1 cellular context compared by ENCODE assay signal in the genomic region with DNA sequence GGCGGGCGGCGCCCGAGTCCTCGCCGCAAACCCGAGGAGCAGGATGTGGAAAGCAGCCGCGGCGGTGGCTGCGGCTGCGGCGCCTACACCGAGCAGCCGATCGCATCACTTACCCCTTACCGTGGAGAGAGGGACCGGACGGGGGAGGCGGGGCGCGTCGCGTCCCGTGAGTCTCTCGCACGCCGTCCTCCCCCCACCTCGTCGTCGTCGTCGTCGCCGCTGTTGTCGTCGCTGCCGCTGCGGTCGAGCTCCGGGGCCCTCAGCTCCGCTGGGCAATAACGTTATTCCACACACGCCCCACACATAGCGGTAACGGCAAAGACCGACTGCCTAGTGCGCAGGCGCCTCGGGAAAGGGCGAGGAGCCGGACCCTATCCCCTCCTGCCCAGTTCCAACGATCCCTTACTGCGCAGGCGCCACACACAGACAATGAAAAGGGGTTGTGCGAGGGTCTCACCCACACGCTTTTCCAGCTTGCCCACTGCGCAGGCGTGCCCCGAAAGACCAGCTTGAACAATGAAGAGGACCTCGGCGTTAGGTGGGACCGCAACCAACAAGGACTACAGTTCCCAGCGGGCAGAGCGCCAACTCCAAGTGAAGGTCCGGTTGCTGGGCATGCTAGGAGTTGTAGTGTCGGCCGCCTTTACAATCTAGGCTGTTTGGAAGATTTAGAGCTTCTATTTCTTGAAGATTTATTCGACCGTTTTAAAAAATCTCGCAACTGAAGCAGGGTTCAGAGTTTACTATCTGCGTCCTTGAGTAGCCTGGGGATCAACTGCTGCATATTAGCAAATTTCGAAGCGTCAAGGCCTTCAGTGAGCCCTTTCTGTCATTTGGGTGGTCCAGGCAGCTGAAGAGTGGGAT.
TF ChIP-seq lines count a peak whose summit lies in the region.

A gene (minus strand): TSS at position 355 of the 864 bp plus-strand sequence. CDS start 30,001 bp downstream, outside the sequence.

TF ChIP-seq in K562, 482 proteins besides CTCF, POLR2A, EP300 and RAD21 (continued from another document and continues in another):
- TF ChIP-seq NFATC3 (IDR thresholded peaks at IDR 0.05) (no peak), SIN3B (IDR thresholded peaks at IDR 0.05; ENCODE audit: low read depth) (peak; percentile 39; the same call in 1 of the 2 replicates), ZKSCAN3 (CRISPR knock-in tag; IDR thresholded peaks at IDR 0.05) (no peak), ZBTB17 (CRISPR knock-in tag; IDR thresholded peaks at IDR 0.05) (peak; percentile 14; the same call in 1 of the 2 replicates), KLF6 (CRISPR knock-in tag; IDR thresholded peaks at IDR 0.05; ENCODE audit: borderline replicate concordance) (peak; percentile 17; the same call in 1 of the 2 replicates), ZFP1 (CRISPR knock-in tag; IDR thresholded peaks at IDR 0.05) (no peak), ZNF707 (CRISPR knock-in tag; conservative IDR thresholded peaks at IDR 0.05) (peak; percentile 58; the same call in 1 of the 2 replicates), KDM5B (IDR thresholded peaks at IDR 0.05; ENCODE audit: insufficient replicate concordance, low read depth, low read length) (peak; percentile 59), ZNF140 (CRISPR knock-in tag; IDR thresholded peaks at IDR 0.05) (no peak), ZNF12 (CRISPR knock-in tag; IDR thresholded peaks at IDR 0.05) (peak; percentile 93), PCBP1 (IDR thresholded peaks at IDR 0.05; ENCODE audit: low read depth, low read length, poor library complexity, severe bottlenecking) (no peak), JUNB (CRISPR knock-in tag; conservative IDR thresholded peaks at IDR 0.05) (no peak), NCOA2 (IDR thresholded peaks at IDR 0.05; ENCODE audit: partially characterized antibody in 2 of 2) (no peak), ZNF717 (CRISPR knock-in tag; IDR thresholded peaks at IDR 0.05) (no peak), CBFA2T2 (conservative IDR thresholded peaks at IDR 0.05) (no peak), ZNF77 (CRISPR knock-in tag; IDR thresholded peaks at IDR 0.05) (no peak), BHLHE40 (IDR thresholded peaks at IDR 0.05; ENCODE audit: low read length) (peak; percentile 91), BRD9 (IDR thresholded peaks at IDR 0.05; ENCODE audit: low read depth, partially characterized antibody) (no peak), MTA2 (IDR thresholded peaks at IDR 0.05; ENCODE audit: low read depth) (no peak), CBFA2T3 (IDR thresholded peaks at IDR 0.05) (no peak), TAF15 (IDR thresholded peaks at IDR 0.05; ENCODE audit: low read depth, low read length) (no peak), HDGF (IDR thresholded peaks at IDR 0.05) (no peak), ZKSCAN8 (CRISPR knock-in tag; IDR thresholded peaks at IDR 0.05) (no peak), PRMT5 (CRISPR knock-in tag; IDR thresholded peaks at IDR 0.05) (no peak), CC2D1A (IDR thresholded peaks at IDR 0.05) (no peak), RB1 (IDR thresholded peaks at IDR 0.05; ENCODE audit: low read depth) (0 out of 2 replicates have a peak, but pooled peaks have one; percentile 17), GABPA (tag; conservative IDR thresholded peaks at IDR 0.05; ENCODE audit: low read depth) (peak; percentile 95), SRSF3 (IDR thresholded peaks at IDR 0.05; ENCODE audit: insufficient read depth, low read length) (no peak), MYBL2 (IDR thresholded peaks at IDR 0.05; ENCODE audit: low read depth) (no peak), MYBL2 (CRISPR knock-in tag; IDR thresholded peaks at IDR 0.05; ENCODE audit: borderline replicate concordance) (no peak), CEBPG (CRISPR knock-in tag; IDR thresholded peaks at IDR 0.05) (no peak), CEBPG (tag; conservative IDR thresholded peaks at IDR 0.05 in 1 of 2, IDR thresholded peaks at IDR 0.05 in 1 of 2) (no peak), ZNF121 (CRISPR knock-in tag; conservative IDR thresholded peaks at IDR 0.05) (no peak), XRCC5 (IDR thresholded peaks at IDR 0.05; ENCODE audit: low read depth, low read length) (0 out of 2 replicates have a peak, but pooled peaks have one; percentile 23), HEY1 (CRISPR knock-in tag; IDR thresholded peaks at IDR 0.05; ENCODE audit: borderline replicate concordance) (no peak; the same call in 1 of the 2 replicates), ARHGAP35 (IDR thresholded peaks at IDR 0.05; ENCODE audit: partially characterized antibody) (no peak), ZNF785 (CRISPR knock-in tag; IDR thresholded peaks at IDR 0.05) (no peak), BRCA1 (IDR thresholded peaks at IDR 0.05) (no peak), BRCA1 (CRISPR knock-in tag; IDR thresholded peaks at IDR 0.05) (no peak), ZNF354B (CRISPR knock-in tag; IDR thresholded peaks at IDR 0.05) (no peak), SRSF1 (IDR thresholded peaks at IDR 0.05; ENCODE audit: low read depth, low read length) (no peak)
- TF ChIP-seq, protein P1, sequence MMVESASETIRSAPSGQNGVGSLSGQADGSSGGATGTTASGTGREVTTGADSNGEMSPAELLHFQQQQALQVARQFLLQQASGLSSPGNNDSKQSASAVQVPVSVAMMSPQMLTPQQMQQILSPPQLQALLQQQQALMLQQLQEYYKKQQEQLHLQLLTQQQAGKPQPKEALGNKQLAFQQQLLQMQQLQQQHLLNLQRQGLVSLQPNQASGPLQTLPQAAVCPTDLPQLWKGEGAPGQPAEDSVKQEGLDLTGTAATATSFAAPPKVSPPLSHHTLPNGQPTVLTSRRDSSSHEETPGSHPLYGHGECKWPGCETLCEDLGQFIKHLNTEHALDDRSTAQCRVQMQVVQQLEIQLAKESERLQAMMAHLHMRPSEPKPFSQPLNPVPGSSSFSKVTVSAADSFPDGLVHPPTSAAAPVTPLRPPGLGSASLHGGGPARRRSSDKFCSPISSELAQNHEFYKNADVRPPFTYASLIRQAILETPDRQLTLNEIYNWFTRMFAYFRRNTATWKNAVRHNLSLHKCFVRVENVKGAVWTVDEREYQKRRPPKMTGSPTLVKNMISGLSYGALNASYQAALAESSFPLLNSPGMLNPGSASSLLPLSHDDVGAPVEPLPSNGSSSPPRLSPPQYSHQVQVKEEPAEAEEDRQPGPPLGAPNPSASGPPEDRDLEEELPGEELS (CRISPR knock-in tag; IDR thresholded peaks at IDR 0.05; ENCODE audit: borderline replicate concordance) = peak; percentile 93; the same call in 1 of the 2 replicates
- TF ChIP-seq, protein P2, sequence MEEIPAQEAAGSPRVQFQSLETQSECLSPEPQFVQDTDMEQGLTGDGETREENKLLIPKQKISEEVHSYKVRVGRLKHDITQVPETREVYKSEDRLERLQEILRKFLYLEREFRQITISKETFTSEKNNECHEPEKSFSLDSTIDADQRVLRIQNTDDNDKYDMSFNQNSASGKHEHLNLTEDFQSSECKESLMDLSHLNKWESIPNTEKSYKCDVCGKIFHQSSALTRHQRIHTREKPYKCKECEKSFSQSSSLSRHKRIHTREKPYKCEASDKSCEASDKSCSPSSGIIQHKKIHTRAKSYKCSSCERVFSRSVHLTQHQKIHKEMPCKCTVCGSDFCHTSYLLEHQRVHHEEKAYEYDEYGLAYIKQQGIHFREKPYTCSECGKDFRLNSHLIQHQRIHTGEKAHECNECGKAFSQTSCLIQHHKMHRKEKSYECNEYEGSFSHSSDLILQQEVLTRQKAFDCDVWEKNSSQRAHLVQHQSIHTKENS (CRISPR knock-in tag; IDR thresholded peaks at IDR 0.05) = no peak
- TF ChIP-seq, protein P3, sequence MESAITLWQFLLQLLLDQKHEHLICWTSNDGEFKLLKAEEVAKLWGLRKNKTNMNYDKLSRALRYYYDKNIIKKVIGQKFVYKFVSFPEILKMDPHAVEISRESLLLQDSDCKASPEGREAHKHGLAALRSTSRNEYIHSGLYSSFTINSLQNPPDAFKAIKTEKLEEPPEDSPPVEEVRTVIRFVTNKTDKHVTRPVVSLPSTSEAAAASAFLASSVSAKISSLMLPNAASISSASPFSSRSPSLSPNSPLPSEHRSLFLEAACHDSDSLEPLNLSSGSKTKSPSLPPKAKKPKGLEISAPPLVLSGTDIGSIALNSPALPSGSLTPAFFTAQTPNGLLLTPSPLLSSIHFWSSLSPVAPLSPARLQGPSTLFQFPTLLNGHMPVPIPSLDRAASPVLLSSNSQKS (CRISPR knock-in tag; IDR thresholded peaks at IDR 0.05) = peak; percentile 67; the same call in 1 of the 2 replicates
- TF ChIP-seq, protein P4, sequence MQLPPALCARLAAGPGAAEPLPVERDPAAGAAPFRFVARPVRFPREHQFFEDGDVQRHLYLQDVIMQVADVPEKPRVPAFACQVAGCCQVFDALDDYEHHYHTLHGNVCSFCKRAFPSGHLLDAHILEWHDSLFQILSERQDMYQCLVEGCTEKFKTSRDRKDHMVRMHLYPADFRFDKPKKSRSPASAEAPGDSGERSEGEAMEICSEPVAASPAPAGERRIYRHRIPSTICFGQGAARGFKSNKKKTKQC (CRISPR knock-in tag; IDR thresholded peaks at IDR 0.05) = peak; percentile 81
- TF ChIP-seq, protein P5, sequence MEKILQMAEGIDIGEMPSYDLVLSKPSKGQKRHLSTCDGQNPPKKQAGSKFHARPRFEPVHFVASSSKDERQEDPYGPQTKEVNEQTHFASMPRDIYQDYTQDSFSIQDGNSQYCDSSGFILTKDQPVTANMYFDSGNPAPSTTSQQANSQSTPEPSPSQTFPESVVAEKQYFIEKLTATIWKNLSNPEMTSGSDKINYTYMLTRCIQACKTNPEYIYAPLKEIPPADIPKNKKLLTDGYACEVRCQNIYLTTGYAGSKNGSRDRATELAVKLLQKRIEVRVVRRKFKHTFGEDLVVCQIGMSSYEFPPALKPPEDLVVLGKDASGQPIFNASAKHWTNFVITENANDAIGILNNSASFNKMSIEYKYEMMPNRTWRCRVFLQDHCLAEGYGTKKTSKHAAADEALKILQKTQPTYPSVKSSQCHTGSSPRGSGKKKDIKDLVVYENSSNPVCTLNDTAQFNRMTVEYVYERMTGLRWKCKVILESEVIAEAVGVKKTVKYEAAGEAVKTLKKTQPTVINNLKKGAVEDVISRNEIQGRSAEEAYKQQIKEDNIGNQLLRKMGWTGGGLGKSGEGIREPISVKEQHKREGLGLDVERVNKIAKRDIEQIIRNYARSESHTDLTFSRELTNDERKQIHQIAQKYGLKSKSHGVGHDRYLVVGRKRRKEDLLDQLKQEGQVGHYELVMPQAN (IDR thresholded peaks at IDR 0.05; ENCODE audit: borderline replicate concordance) = no peak; the same call in 1 of the 2 replicates
- TF ChIP-seq, protein P6, sequence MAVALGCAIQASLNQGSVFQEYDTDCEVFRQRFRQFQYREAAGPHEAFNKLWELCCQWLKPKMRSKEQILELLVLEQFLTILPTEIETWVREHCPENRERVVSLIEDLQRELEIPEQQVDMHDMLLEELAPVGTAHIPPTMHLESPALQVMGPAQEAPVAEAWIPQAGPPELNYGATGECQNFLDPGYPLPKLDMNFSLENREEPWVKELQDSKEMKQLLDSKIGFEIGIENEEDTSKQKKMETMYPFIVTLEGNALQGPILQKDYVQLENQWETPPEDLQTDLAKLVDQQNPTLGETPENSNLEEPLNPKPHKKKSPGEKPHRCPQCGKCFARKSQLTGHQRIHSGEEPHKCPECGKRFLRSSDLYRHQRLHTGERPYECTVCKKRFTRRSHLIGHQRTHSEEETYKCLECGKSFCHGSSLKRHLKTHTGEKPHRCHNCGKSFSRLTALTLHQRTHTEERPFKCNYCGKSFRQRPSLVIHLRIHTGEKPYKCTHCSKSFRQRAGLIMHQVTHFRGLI (CRISPR knock-in tag; IDR thresholded peaks at IDR 0.05) = no peak
- TF ChIP-seq, protein P7, sequence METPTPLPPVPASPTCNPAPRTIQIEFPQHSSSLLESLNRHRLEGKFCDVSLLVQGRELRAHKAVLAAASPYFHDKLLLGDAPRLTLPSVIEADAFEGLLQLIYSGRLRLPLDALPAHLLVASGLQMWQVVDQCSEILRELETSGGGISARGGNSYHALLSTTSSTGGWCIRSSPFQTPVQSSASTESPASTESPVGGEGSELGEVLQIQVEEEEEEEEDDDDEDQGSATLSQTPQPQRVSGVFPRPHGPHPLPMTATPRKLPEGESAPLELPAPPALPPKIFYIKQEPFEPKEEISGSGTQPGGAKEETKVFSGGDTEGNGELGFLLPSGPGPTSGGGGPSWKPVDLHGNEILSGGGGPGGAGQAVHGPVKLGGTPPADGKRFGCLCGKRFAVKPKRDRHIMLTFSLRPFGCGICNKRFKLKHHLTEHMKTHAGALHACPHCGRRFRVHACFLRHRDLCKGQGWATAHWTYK (CRISPR knock-in tag; IDR thresholded peaks at IDR 0.05) = 0 out of 2 replicates have a peak, but pooled peaks have one; percentile 20
- TF ChIP-seq, protein P8, sequence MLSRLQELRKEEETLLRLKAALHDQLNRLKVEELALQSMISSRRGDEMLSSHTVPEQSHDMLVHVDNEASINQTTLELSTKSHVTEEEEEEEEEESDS (CRISPR knock-in tag; IDR thresholded peaks at IDR 0.05) = no peak
- TF ChIP-seq, protein P9, sequence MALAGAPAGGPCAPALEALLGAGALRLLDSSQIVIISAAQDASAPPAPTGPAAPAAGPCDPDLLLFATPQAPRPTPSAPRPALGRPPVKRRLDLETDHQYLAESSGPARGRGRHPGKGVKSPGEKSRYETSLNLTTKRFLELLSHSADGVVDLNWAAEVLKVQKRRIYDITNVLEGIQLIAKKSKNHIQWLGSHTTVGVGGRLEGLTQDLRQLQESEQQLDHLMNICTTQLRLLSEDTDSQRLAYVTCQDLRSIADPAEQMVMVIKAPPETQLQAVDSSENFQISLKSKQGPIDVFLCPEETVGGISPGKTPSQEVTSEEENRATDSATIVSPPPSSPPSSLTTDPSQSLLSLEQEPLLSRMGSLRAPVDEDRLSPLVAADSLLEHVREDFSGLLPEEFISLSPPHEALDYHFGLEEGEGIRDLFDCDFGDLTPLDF (CRISPR knock-in tag; IDR thresholded peaks at IDR 0.05) = peak; percentile 84; the same call in 1 of the 2 replicates
- TF ChIP-seq, protein P10, sequence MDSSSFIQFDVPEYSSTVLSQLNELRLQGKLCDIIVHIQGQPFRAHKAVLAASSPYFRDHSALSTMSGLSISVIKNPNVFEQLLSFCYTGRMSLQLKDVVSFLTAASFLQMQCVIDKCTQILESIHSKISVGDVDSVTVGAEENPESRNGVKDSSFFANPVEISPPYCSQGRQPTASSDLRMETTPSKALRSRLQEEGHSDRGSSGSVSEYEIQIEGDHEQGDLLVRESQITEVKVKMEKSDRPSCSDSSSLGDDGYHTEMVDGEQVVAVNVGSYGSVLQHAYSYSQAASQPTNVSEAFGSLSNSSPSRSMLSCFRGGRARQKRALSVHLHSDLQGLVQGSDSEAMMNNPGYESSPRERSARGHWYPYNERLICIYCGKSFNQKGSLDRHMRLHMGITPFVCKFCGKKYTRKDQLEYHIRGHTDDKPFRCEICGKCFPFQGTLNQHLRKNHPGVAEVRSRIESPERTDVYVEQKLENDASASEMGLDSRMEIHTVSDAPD (CRISPR knock-in tag; IDR thresholded peaks at IDR 0.05) = no peak
- TF ChIP-seq, protein P11, sequence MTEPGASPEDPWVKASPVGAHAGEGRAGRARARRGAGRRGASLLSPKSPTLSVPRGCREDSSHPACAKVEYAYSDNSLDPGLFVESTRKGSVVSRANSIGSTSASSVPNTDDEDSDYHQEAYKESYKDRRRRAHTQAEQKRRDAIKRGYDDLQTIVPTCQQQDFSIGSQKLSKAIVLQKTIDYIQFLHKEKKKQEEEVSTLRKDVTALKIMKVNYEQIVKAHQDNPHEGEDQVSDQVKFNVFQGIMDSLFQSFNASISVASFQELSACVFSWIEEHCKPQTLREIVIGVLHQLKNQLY (CRISPR knock-in tag; conservative IDR thresholded peaks at IDR 0.05) = no peak
